Comparison of ENCODE assay signal across 8 cellular contexts in the genomic region with DNA sequence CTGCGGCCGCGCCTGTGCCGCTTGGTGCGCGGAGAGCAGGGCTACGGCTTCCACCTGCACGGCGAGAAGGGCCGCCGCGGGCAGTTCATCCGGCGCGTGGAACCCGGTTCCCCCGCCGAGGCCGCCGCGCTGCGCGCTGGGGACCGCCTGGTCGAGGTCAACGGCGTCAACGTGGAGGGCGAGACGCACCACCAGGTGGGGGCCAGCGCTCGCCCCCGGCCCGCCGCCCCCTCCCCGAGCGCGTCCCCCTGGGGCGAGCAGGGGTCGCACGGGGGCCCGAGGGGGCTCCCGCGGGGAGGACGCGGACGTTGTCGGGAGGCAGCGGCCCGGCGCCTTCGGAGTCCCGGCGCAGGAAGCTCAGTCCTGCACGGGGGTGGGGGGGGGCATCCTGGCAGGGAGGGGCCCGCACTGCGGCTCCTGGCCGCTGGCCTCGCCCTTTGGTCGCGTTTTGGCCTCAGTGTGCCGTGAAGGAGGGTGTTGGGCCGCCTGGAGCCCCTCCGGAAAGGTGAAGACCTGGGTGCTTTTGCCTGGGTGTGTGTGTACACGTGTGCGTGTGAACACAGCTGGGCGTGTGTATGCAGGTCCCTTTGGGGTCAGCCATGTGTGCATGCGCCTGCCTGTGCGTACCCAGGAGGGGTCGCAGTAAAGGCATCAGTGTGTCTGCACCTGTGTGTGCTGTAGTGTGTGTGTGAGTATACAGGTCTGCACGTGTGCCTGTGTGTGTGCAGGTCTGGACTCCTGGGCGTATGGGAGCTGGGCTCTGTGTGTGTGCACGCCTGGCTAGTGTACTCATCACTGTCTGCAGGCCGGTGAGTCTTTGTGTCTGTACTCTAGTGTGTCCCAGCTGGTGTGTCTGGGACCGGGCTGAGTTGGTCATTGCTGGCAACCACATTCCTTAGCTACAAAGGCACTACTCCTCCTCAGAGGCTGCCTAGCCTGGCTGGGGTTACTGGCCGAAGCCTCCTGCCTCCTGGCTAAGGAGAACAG. TPM values are rescaled to one million over a fixed set of nuclear protein-coding genes. Genes with fewer than 3 reads are reported as not detected.
DNase-seq lines count a peak whose midpoint lies in the region; ATAC-seq and TF ChIP-seq lines count a peak whose summit lies in the region.

No MANE protein-coding gene starts in this region.

- POLR2A ChIA-PET in activated CD4-positive, alpha-beta memory T cell treated with anti-CD3 and anti-CD28 coated beads for 36 hours (lab: Charles Lee): no interaction called here

- TF ChIP-seq CTCF in glutamatergic neuron (IDR thresholded peaks at IDR 0.05; ENCODE audit: partially characterized antibody, unreplicated experiment) (no peak), retinal pigment epithelial cell (conservative IDR thresholded peaks at IDR 0.05; ENCODE audit: low read depth, low read length) (peak; percentile 17)

- peak; percentile 17 to 19 for ATAC-seq in activated T-cell treated with anti-CD3 and anti-CD28 coated beads, Interleukin-2, amount 50 U/mL, for 4 hours
- ATAC-seq in GM19324 (IDR thresholded peaks at IDR 0.05; ENCODE audit: low FRiP score, unreplicated experiment) (no peak), HG03039 (IDR thresholded peaks at IDR 0.05; ENCODE audit: unreplicated experiment) (no peak), HG03354 (IDR thresholded peaks at IDR 0.05; ENCODE audit: poor library complexity, severe bottlenecking, unreplicated experiment) (no peak)

- no peak for DNase-seq in activated T-cell treated with anti-CD3 and anti-CD28 coated beads, Interleukin-2, amount 50 U/mL, for 4 hours
- no peak for DNase-seq in activated T-cell treated with anti-CD3 and anti-CD28 coated beads for 4 hours
- DNase-seq in activated CD4-positive, alpha-beta memory T cell treated with anti-CD3 and anti-CD28 coated beads for 36 hours: no peak
- DNase-seq in glutamatergic neuron: peak; percentile 48
- DNase-seq in retinal pigment epithelial cell (ENCODE audit: low read depth): no peak

- H3K27me3 Mint-ChIP-seq in activated T-cell treated with anti-CD3 and anti-CD28 coated beads, Interleukin-2, amount 50 U/mL, for 4 hours (ENCODE audit: low read depth): peaks cover 10% of the 10 kb centered on the region
- peaks cover 13% of the 10 kb centered on the region for H3K27me3 Mint-ChIP-seq in activated CD4-positive, alpha-beta memory T cell treated with anti-CD3 and anti-CD28 coated beads for 36 hours
- peaks cover 12% of the 10 kb centered on the region for H3K27me3 Mint-ChIP-seq in glutamatergic neuron (ENCODE audit: unreplicated experiment)

- peaks cover 14% of the 10 kb centered on the region for H3K4me1 Mint-ChIP-seq in activated T-cell treated with anti-CD3 and anti-CD28 coated beads, Interleukin-2, amount 50 U/mL, for 4 hours (ENCODE audit: low read depth)
- peaks cover 13% of the 10 kb centered on the region for H3K4me1 Mint-ChIP-seq in activated CD4-positive, alpha-beta memory T cell treated with anti-CD3 and anti-CD28 coated beads for 36 hours (ENCODE audit: low read depth)
- peaks cover 6% of the 10 kb centered on the region for H3K4me1 Mint-ChIP-seq in glutamatergic neuron (ENCODE audit: low read depth, unreplicated experiment)

- H3K27ac Mint-ChIP-seq in activated CD4-positive, alpha-beta memory T cell treated with anti-CD3 and anti-CD28 coated beads for 36 hours: no peak overlapping the region
- peak overlapping the region; percentile 52 for H3K27ac Mint-ChIP-seq in glutamatergic neuron (ENCODE audit: unreplicated experiment)

- no peaks in the 10 kb centered on the region for H3K9me3 Mint-ChIP-seq in activated T-cell treated with anti-CD3 and anti-CD28 coated beads, Interleukin-2, amount 50 U/mL, for 4 hours
- H3K9me3 Mint-ChIP-seq in activated CD4-positive, alpha-beta memory T cell treated with anti-CD3 and anti-CD28 coated beads for 36 hours: no peaks in the 10 kb centered on the region
- H3K9me3 Mint-ChIP-seq in glutamatergic neuron (ENCODE audit: unreplicated experiment): peaks cover 9% of the 10 kb centered on the region

- peak overlapping the region; percentile 54 for H3K4me3 ChIP-seq in retinal pigment epithelial cell (ENCODE audit: low read length)

- peak overlapping the region; percentile 71 for H3K4me3 Mint-ChIP-seq in activated T-cell treated with anti-CD3 and anti-CD28 coated beads, Interleukin-2, amount 50 U/mL, for 4 hours
- peak overlapping the region; percentile 42 for H3K4me3 Mint-ChIP-seq in activated CD4-positive, alpha-beta memory T cell treated with anti-CD3 and anti-CD28 coated beads for 36 hours
- H3K4me3 Mint-ChIP-seq in glutamatergic neuron (ENCODE audit: unreplicated experiment): peak overlapping the region; percentile 86

- no peaks in the 10 kb centered on the region for H3K36me3 Mint-ChIP-seq in activated T-cell treated with anti-CD3 and anti-CD28 coated beads, Interleukin-2, amount 50 U/mL, for 4 hours (ENCODE audit: insufficient read depth)
- H3K36me3 Mint-ChIP-seq in activated CD4-positive, alpha-beta memory T cell treated with anti-CD3 and anti-CD28 coated beads for 36 hours: no peaks in the 10 kb centered on the region
- no peaks in the 10 kb centered on the region for H3K36me3 Mint-ChIP-seq in glutamatergic neuron (ENCODE audit: unreplicated experiment)

- CTCF ChIA-PET in activated CD4-positive, alpha-beta memory T cell treated with anti-CD3 and anti-CD28 coated beads for 36 hours (lab: Charles Lee): interaction anchor here (1.0 to 2.2 kb wide), 4 partner anchors 8 to 125 kb away, joined by 3 to 13 read pairs (median 4); a partner anchor contains a TSS

- intact Hi-C loops in activated CD4-positive, alpha-beta memory T cell treated with anti-CD3 and anti-CD28 coated beads for 36 hours (cut with micrococcal nuclease): no loop called here

RNA-seq across cellular contexts. Expression of a gene that starts 0.6 kb away (rescaled TPM):
- total RNA-seq in activated T-cell treated with anti-CD3 and anti-CD28 coated beads, Interleukin-2, amount 50 U/mL, for 4 hours: 1 to 10 TPM; 2.0 to 4.4 (median 2.0) TPM
- total RNA-seq in activated CD4-positive, alpha-beta memory T cell treated with anti-CD3 and anti-CD28 coated beads for 36 hours: 1 to 10 TPM; 1.1 to 1.4 TPM
- total RNA-seq in glutamatergic neuron (ENCODE audit: unreplicated experiment): 22.3 TPM

RNA-seq across cellular contexts. Expression of a gene that starts 7.7 kb away (rescaled TPM):
- 10 to 100 TPM in 2 of 3 donors, 1 to 10 TPM in 1; 9.2 to 19.0 (median 13.1) TPM for total RNA-seq in activated T-cell treated with anti-CD3 and anti-CD28 coated beads, Interleukin-2, amount 50 U/mL, for 4 hours
- 1 to 10 TPM; 1.3 to 2.0 TPM for total RNA-seq in activated CD4-positive, alpha-beta memory T cell treated with anti-CD3 and anti-CD28 coated beads for 36 hours
- total RNA-seq in glutamatergic neuron (ENCODE audit: unreplicated experiment): 0.91 TPM

RNA-seq across cellular contexts. Expression of a gene that starts 17.7 kb away (rescaled TPM):
- 100 to 1,000 TPM; 118 to 127 (median 126) TPM for total RNA-seq in activated T-cell treated with anti-CD3 and anti-CD28 coated beads, Interleukin-2, amount 50 U/mL, for 4 hours
- 10 to 100 TPM; 67.2 to 67.6 TPM for total RNA-seq in activated CD4-positive, alpha-beta memory T cell treated with anti-CD3 and anti-CD28 coated beads for 36 hours
- 90.4 TPM for total RNA-seq in glutamatergic neuron (ENCODE audit: unreplicated experiment)

RNA-seq across cellular contexts. Expression of a gene that starts 20.3 kb away (rescaled TPM):
- 10 to 100 TPM; 30.5 to 43.5 (median 34.8) TPM for total RNA-seq in activated T-cell treated with anti-CD3 and anti-CD28 coated beads, Interleukin-2, amount 50 U/mL, for 4 hours
- 10 to 100 TPM; 24.3 to 26.2 TPM for total RNA-seq in activated CD4-positive, alpha-beta memory T cell treated with anti-CD3 and anti-CD28 coated beads for 36 hours
- 194 TPM for total RNA-seq in glutamatergic neuron (ENCODE audit: unreplicated experiment)

RNA-seq across cellular contexts. Expression of a gene that starts 20.5 kb away (rescaled TPM):
- total RNA-seq in activated T-cell treated with anti-CD3 and anti-CD28 coated beads, Interleukin-2, amount 50 U/mL, for 4 hours: 10 to 100 TPM; 87.6 to 98.0 (median 94.5) TPM
- 10 to 100 TPM; 56.6 to 63.9 TPM for total RNA-seq in activated CD4-positive, alpha-beta memory T cell treated with anti-CD3 and anti-CD28 coated beads for 36 hours
- total RNA-seq in glutamatergic neuron (ENCODE audit: unreplicated experiment): 215 TPM

Comparison
In these comparisons a context has a peak if more than half of its experiments do, and no peak if none do; other contexts are left out.
1. ATAC-seq: peak in activated T-cell treated with anti-CD3 and anti-CD28 coated beads, Interleukin-2, amount 50 U/mL, for 4 hours (2 of 2); none in GM19324 (single experiment), HG03039 (single experiment) and HG03354 (single experiment).
2. Peak in every context shown above with its lines, with median percentiles within 50 percentile points of each other: H3K4me3 Mint-ChIP-seq.